18 cellular contexts compared by ENCODE assay signal in genomic region chr2:25897500-25897899, GRCh38.
"Had no signal": no experiment of that assay in that cellular context is flagged by ENCODE, and none has a peak within 500 bp of the region (broad histone marks: within the 10 kb centered on the region; RNA-seq: fewer than 3 reads in every experiment).

No MANE protein-coding gene starts in this region.

- H3K4me1 ChIP-seq: esophagus muscularis mucosa, heart right ventricle, prostate gland, right atrium auricular region, tibial nerve, uterus had no signal

- H3K36me3 ChIP-seq: esophagus muscularis mucosa, heart right ventricle, prostate gland, right atrium auricular region, tibial nerve, uterus, WERI-Rb-1 had no signal

- ATAC-seq: heart right ventricle; left ventricle myocardium superior; mucosa of descending colon; naive thymus-derived CD4-positive, alpha-beta T cell had no signal

- H3K9me3 ChIP-seq: esophagus muscularis mucosa, heart right ventricle, mucosa of descending colon, prostate gland, right atrium auricular region, tibial nerve, uterus had no signal

- H3K27me3 ChIP-seq: esophagus muscularis mucosa, heart right ventricle, right atrium auricular region, tibial nerve, uterus had no signal

- H3K27ac ChIP-seq: esophagus muscularis mucosa, heart right ventricle, prostate gland, right atrium auricular region, tibial nerve, uterus, WERI-Rb-1 had no signal

- H3K4me3 ChIP-seq: esophagus muscularis mucosa, heart right ventricle, mucosa of descending colon, prostate gland, right atrium auricular region, tibial nerve, uterus had no signal

- DNase-seq: activated CD4-positive, alpha-beta T cell treated with anti-CD3 and anti-CD28 coated beads, Interleukin-2, amount 50 U/mL, for 4 hours; cerebellar nuclear complex; cortex of kidney; effector CD4-positive, alpha-beta T cell; heart right ventricle; kidney glomerular epithelial cell; left ventricle myocardium superior; mesenchymal stem cell; mucosa of descending colon; naive thymus-derived CD4-positive, alpha-beta T cell; stimulated activated CD4-positive, alpha-beta T cell treated with anti-CD3 and anti-CD28 coated beads, Interleukin-12 subunit alpha, Interleukin-12 subunit beta, amount 100 ng/mL, for 4 hours; stimulated activated CD4-positive, alpha-beta T cell treated with anti-CD3 and anti-CD28 coated beads, Interleukin-2, amount 100 ng/mL, for 24 hours; uterus; WERI-Rb-1 had no signal
